Comparison of ENCODE assay signal across 14 cellular contexts in the genomic region with DNA sequence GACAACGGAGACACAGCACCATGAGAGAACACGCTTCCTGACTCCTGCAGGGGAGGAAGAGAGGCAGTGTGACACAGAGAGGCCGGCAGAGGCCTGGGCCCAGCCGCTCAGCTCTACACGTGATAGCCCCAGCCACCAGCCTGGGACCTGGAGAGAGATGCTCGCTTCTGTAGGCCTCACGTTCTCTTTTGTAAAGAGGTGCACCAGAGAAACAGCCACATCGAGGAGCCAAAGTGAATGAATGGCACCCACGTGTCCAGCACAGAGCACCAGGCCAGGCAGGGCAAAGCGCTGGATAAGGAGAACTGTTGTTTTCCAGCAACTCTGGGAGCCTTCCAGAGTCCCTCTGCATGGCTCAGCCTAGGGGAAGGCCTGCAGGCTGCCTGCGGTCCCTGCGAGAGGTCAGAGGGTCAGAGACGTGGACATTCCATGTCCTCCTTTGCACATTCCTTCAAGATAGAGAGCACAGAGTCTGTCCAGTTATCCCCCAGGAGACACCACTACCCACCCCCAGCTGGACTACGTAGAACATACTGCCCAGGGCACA. TPM values are rescaled to one million over a fixed set of nuclear protein-coding genes. Genes with fewer than 3 reads are reported as not detected.
DNase-seq lines count a peak whose midpoint lies in the region; FAIRE-seq and TF ChIP-seq lines count a peak whose summit lies in the region.
"Had no signal": no experiment of that assay in that cellular context is flagged by ENCODE, and none has a peak within 500 bp of the region (broad histone marks: within the 10 kb centered on the region; RNA-seq: fewer than 3 reads in every experiment).

No MANE protein-coding gene starts in this region.

- H3K9ac ChIP-seq in neural progenitor cell: no peak overlapping the region

- no peak overlapping the region for H3K4me3 ChIP-seq in neural progenitor cell
- H3K4me3 ChIP-seq in tibial artery: no peak overlapping the region

- no peak overlapping the region for H3K27ac ChIP-seq in neural progenitor cell
- peak overlapping the region; percentile 76 for H3K27ac ChIP-seq in tibial artery

- peaks cover 14% of the 10 kb centered on the region for H3K4me1 Mint-ChIP-seq in neural progenitor cell
- H3K4me1 Mint-ChIP-seq in T-helper 2 cell treated with Interferon-gamma antibody and Interleukin-4, amounts not matched to agents 5 μg/mL and 100 μg/mL, for 36 hours (ENCODE audit: low read depth): no peaks in the 10 kb centered on the region

- intact Hi-C loops in cardiac septum (cut with DNase I): no loop called here
- intact Hi-C loops in tibial artery (cut with DNase I; ENCODE audit: low total_unique reads): no loop called here

- H3K27me3 ChIP-seq in neural progenitor cell (peaks cover 36% of the 10 kb centered on the region), tibial artery (no peaks in the 10 kb centered on the region)

- no peaks in the 10 kb centered on the region for H4K20me1 ChIP-seq in neural progenitor cell (ENCODE audit: low read depth)

- H3K79me2 ChIP-seq in neural progenitor cell (ENCODE audit: low read depth): no peaks in the 10 kb centered on the region

- no peak overlapping the region for H3K4me2 ChIP-seq in neural progenitor cell

- H3K36me3 ChIP-seq in neural progenitor cell: no peaks in the 10 kb centered on the region
- peaks cover 11 to 24% (median 12%) of the 10 kb centered on the region in 3 donors for H3K36me3 ChIP-seq in tibial artery

- no peaks in the 10 kb centered on the region for H3K36me3 Mint-ChIP-seq in neural progenitor cell
- H3K36me3 Mint-ChIP-seq in T-helper 2 cell treated with Interferon-gamma antibody and Interleukin-4, amounts not matched to agents 5 μg/mL and 100 μg/mL, for 36 hours (ENCODE audit: low read depth): no peaks in the 10 kb centered on the region

- H3F3A ChIP-seq in neural progenitor cell (ENCODE audit: low read depth): no peaks in the 10 kb centered on the region

- peaks cover 22% of the 10 kb centered on the region for H3K27me3 Mint-ChIP-seq in neural progenitor cell (ENCODE audit: insufficient read depth, low read depth)
- H3K27me3 Mint-ChIP-seq in T-helper 2 cell treated with Interferon-gamma antibody and Interleukin-4, amounts not matched to agents 5 μg/mL and 100 μg/mL, for 36 hours (ENCODE audit: low read depth): peaks cover 37% of the 10 kb centered on the region

- H2AFZ ChIP-seq in neural progenitor cell (replicated peaks): no peak overlapping the region

- H3K4me1 ChIP-seq in neural progenitor cell: peaks cover 5% of the 10 kb centered on the region
- H3K4me1 ChIP-seq in tibial artery: peaks cover 0 to 100% (median 86%) of the 10 kb centered on the region in 4 donors

- TF ChIP-seq CTCF in neural progenitor cell (IDR thresholded peaks at IDR 0.05) (no peak), tibial artery (IDR thresholded peaks at IDR 0.05) (no peak)

- no peak overlapping the region for H3K4me3 Mint-ChIP-seq in neural progenitor cell
- no peak overlapping the region for H3K4me3 Mint-ChIP-seq in T-helper 2 cell treated with Interferon-gamma antibody and Interleukin-4, amounts not matched to agents 5 μg/mL and 100 μg/mL, for 36 hours
- H3K4me3 Mint-ChIP-seq: CD4-positive, CD25-positive, alpha-beta regulatory T cell had no signal

- peak; percentile 63 for DNase-seq in amniotic epithelial cell (ENCODE audit: low read depth)
- DNase-seq in cardiac septum (ENCODE audit: low spot score): peak; percentile 61
- DNase-seq in neural progenitor cell (ENCODE audit: low spot score): no peak
- DNase-seq in tibial artery: peak in 1 of 2 donors; percentile 68
- no peak for DNase-seq in H54 (ENCODE audit: insufficient read length, low spot score)
- DNase-seq in HCEC 1CT: no peak
- no peak for DNase-seq in activated T-cell treated with anti-CD3 and anti-CD28 coated beads, Interleukin-2, amount 50 U/mL, for 1 hour
- DNase-seq in T-helper 2 cell treated with Interferon-gamma antibody and Interleukin-4, amounts not matched to agents 5 μg/mL and 100 μg/mL, for 36 hours (ENCODE audit: low spot score): no peak
- DNase-seq: CD4-positive, CD25-positive, alpha-beta regulatory T cell; NCI-H2081; NK-92 treated with Interleukin-12 subunit alpha and Interleukin-12 subunit beta, amount 100 ng/mL, for 24 hours; stimulated activated CD8-positive, alpha-beta memory T cell treated with anti-CD3 and anti-CD28 coated beads, Interleukin-4, amount 100 ng/mL, for 48 hours had no signal

- TF ChIP-seq POLR2A in H54 (IDR thresholded peaks at IDR 0.05; ENCODE audit: low read depth, low read length): no peak

- no peak for FAIRE-seq in H54 (lab: Jason Lieb, UNC)

- peak overlapping the region; percentile 66 for H3K27ac Mint-ChIP-seq in neural progenitor cell
- H3K27ac Mint-ChIP-seq in T-helper 2 cell treated with Interferon-gamma antibody and Interleukin-4, amounts not matched to agents 5 μg/mL and 100 μg/mL, for 36 hours: no peak overlapping the region
- H3K27ac Mint-ChIP-seq: CD4-positive, CD25-positive, alpha-beta regulatory T cell had no signal

- H3K9me3 ChIP-seq in neural progenitor cell (ENCODE audit: low read depth) (no peaks in the 10 kb centered on the region), tibial artery (no peaks in the 10 kb centered on the region)

- H3K9me3 Mint-ChIP-seq in neural progenitor cell: no peaks in the 10 kb centered on the region
- H3K9me3 Mint-ChIP-seq in T-helper 2 cell treated with Interferon-gamma antibody and Interleukin-4, amounts not matched to agents 5 μg/mL and 100 μg/mL, for 36 hours: no peaks in the 10 kb centered on the region
- H3K9me3 Mint-ChIP-seq: CD4-positive, CD25-positive, alpha-beta regulatory T cell had no signal

RNA-seq across cellular contexts. Expression of gene LIMS2, which starts 14.2 kb away (rescaled TPM):
- total RNA-seq in cardiac septum (207 TPM), neural progenitor cell (ENCODE audit: low replicate concordance) (1.2 TPM in 1 of 2 replicates, not detected in the other)

RNA-seq across cellular contexts. Expression of gene GPR17, which starts 15.2 kb away (rescaled TPM):
- total RNA-seq in cardiac septum (0.19 TPM), neural progenitor cell (ENCODE audit: low replicate concordance) (not detected in 2 replicates)
- total RNA-seq: CD4-positive, CD25-positive, alpha-beta regulatory T cell; epithelial cell of proximal tubule; G401 had no signal

RNA-seq across cellular contexts. Expression of gene SFT2D3, which starts 40.2 kb away (rescaled TPM):
- total RNA-seq in cardiac septum (3.1 TPM), neural progenitor cell (ENCODE audit: low replicate concordance) (22.8 and 30.6 TPM in 2 replicates)

Comparison
In these comparisons a context has a peak if more than half of its experiments do, and no peak if none do; other contexts are left out.
1. DNase-seq: peak in amniotic epithelial cell (single experiment) and cardiac septum (single experiment); none in neural progenitor cell (single experiment), H54 (single experiment), HCEC 1CT (single experiment), activated T-cell treated with anti-CD3 and anti-CD28 coated beads, Interleukin-2, amount 50 U/mL, for 1 hour (single experiment) and T-helper 2 cell treated with Interferon-gamma antibody and Interleukin-4, amounts not matched to agents 5 μg/mL and 100 μg/mL, for 36 hours (single experiment).
2. RNA of gene LIMS2, which starts 14.2 kb away (total RNA-seq): 207 TPM in cardiac septum (single experiment); 1.2 TPM in neural progenitor cell; every median in the first group is over 10 times any median in the second.